In the genomic region with DNA sequence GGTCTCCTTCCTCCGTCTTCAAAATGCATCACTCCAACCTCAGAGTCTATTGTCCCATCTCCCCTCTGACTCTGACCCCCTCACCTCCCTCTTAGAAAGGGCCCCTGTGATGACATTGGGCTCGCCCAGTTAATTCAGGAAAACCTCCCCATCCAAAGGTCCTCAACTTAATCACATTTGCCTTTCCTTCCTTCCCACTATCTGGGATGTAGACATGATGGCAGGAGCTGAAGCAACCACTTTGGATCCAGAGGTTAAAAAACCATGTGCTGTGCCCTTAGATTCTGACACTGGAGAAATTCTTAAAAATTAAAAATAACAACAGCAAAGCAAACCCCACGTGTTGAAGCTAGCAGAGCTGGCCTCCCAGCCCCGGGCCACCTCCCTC, we compare ENCODE assay signal across 17 cellular contexts.
DNase-seq lines count a peak whose midpoint lies in the region; ATAC-seq, FAIRE-seq and TF ChIP-seq lines count a peak whose summit lies in the region.
"Had no signal": no experiment of that assay in that cellular context is flagged by ENCODE, and none has a peak within 500 bp of the region (broad histone marks: within the 10 kb centered on the region; RNA-seq: fewer than 3 reads in every experiment).

No MANE protein-coding gene starts in this region.

- TF ChIP-seq CTCF in K562 (IDR thresholded peaks at IDR 0.05 in 2 of 3, conservative IDR thresholded peaks at IDR 0.05 in 1 of 3; ENCODE audit: insufficient read depth in 2 of 3, low read depth in 1 of 3, low read length in 3 of 3) = no peak
- no peak for TF ChIP-seq CTCF in neural progenitor cell (IDR thresholded peaks at IDR 0.05)
- TF ChIP-seq CTCF in D721Med (IDR thresholded peaks at IDR 0.05; ENCODE audit: insufficient read depth, missing control alignments) = no peak

- H3K79me2 ChIP-seq in K562 (ENCODE audit: control insufficient read depth, insufficient read depth, low read length) (no peaks in the 10 kb centered on the region), neural progenitor cell (ENCODE audit: low read depth) (no peaks in the 10 kb centered on the region)

- TF ChIP-seq RAD21 in K562 (CRISPR knock-in tag; conservative IDR thresholded peaks at IDR 0.05 in 1 of 2, IDR thresholded peaks at IDR 0.05 in 1 of 2) = no peak

- H3K9me3 ChIP-seq in K562 (replicated peaks; ENCODE audit: control insufficient read depth, insufficient read depth, low read depth, low read length) = no peaks in the 10 kb centered on the region
- H3K9me3 ChIP-seq in neural progenitor cell (ENCODE audit: low read depth) = no peaks in the 10 kb centered on the region
- H3K9me3 ChIP-seq: BLaER1 had no signal

- H3K4me3 ChIP-seq in K562 (no peak overlapping the region), neural progenitor cell (no peak overlapping the region)
- H3K4me3 ChIP-seq: BLaER1 had no signal

- H3K4me1 Mint-ChIP-seq in activated T-cell treated with anti-CD3 and anti-CD28 coated beads, Interleukin-2, amount 50 U/mL, for 24 hours (ENCODE audit: low read depth) = peaks cover 3% of the 10 kb centered on the region
- H3K4me1 Mint-ChIP-seq in activated T-cell treated with anti-CD3 and anti-CD28 coated beads, Interleukin-2, amount 50 U/mL, for 72 hours (ENCODE audit: low read depth) = peaks cover 4% of the 10 kb centered on the region
- H3K4me1 Mint-ChIP-seq in activated T-helper 1 cell treated with anti-CD3 and anti-CD28 coated beads, Interleukin-12 subunit alpha, Interleukin-12 subunit beta, Interleukin-2, Interleukin-4 antibody, amounts not matched to agents 30 ng/mL and 10 ng/mL and 1 ng/mL, durations not matched to agents 14 hours and 24 hours and 36 hours (ENCODE audit: low read depth) = no peaks in the 10 kb centered on the region
- H3K4me1 Mint-ChIP-seq in neural progenitor cell = peaks cover 16% of the 10 kb centered on the region

- no peak for FAIRE-seq in K562 (lab: Jason Lieb, UNC)
- FAIRE-seq in D721Med (lab: Jason Lieb, UNC) = no peak

- H3K27me3 Mint-ChIP-seq in activated T-cell treated with anti-CD3 and anti-CD28 coated beads, Interleukin-2, amount 50 U/mL, for 24 hours = no peaks in the 10 kb centered on the region
- H3K27me3 Mint-ChIP-seq in activated T-cell treated with anti-CD3 and anti-CD28 coated beads, Interleukin-2, amount 50 U/mL, for 72 hours (ENCODE audit: low read depth) = no peaks in the 10 kb centered on the region
- H3K27me3 Mint-ChIP-seq in activated T-helper 1 cell treated with anti-CD3 and anti-CD28 coated beads, Interleukin-12 subunit alpha, Interleukin-12 subunit beta, Interleukin-2, Interleukin-4 antibody, amounts not matched to agents 30 ng/mL and 10 ng/mL and 1 ng/mL, durations not matched to agents 14 hours and 24 hours and 36 hours (ENCODE audit: insufficient read depth) = peaks cover 7% of the 10 kb centered on the region
- H3K27me3 Mint-ChIP-seq in neural progenitor cell (ENCODE audit: insufficient read depth, low read depth) = peaks cover 14% of the 10 kb centered on the region
- H3K27me3 Mint-ChIP-seq: CD4-positive, alpha-beta memory T cell had no signal

- H3K4me1 ChIP-seq in K562 (replicated peaks in 1 of 2; ENCODE audit: control insufficient read depth in 2 of 2, insufficient read depth in 2 of 2, low read length in 2 of 2) = peaks cover 3 to 43% of the 10 kb centered on the region in 2 experiments; a peak in 3 of 5 replicates
- H3K4me1 ChIP-seq in neural progenitor cell = no peaks in the 10 kb centered on the region

- 37% methylated on average over 4 of the region's 4 CpGs for WGBS in K562 (ENCODE audit: insufficient coverage, low coverage, missing lambda C conversion rate)

- no peaks in the 10 kb centered on the region for H3F3A ChIP-seq in neural progenitor cell (ENCODE audit: low read depth)

- CTCF ChIA-PET in K562 (lab: Yijun Ruan, JAX; ENCODE audit: low intra/inter-chr PET ratio) = no interaction called here

- no peak overlapping the region for H3K9ac ChIP-seq in K562 (ENCODE audit: insufficient read depth in 1 of 2, low read depth in 2 of 2, low read length in 2 of 2)
- H3K9ac ChIP-seq in neural progenitor cell = no peak overlapping the region
- H3K9ac ChIP-seq: BLaER1 had no signal

- H3K36me3 Mint-ChIP-seq in activated T-cell treated with anti-CD3 and anti-CD28 coated beads, Interleukin-2, amount 50 U/mL, for 24 hours (ENCODE audit: low read depth) = no peaks in the 10 kb centered on the region
- H3K36me3 Mint-ChIP-seq in activated T-cell treated with anti-CD3 and anti-CD28 coated beads, Interleukin-2, amount 50 U/mL, for 72 hours (ENCODE audit: insufficient read depth in 2 of 2) = no peaks in the 10 kb centered on the region
- no peaks in the 10 kb centered on the region for H3K36me3 Mint-ChIP-seq in activated T-helper 1 cell treated with anti-CD3 and anti-CD28 coated beads, Interleukin-12 subunit alpha, Interleukin-12 subunit beta, Interleukin-2, Interleukin-4 antibody, amounts not matched to agents 30 ng/mL and 10 ng/mL and 1 ng/mL, durations not matched to agents 14 hours and 24 hours and 36 hours (ENCODE audit: low read depth)
- no peaks in the 10 kb centered on the region for H3K36me3 Mint-ChIP-seq in neural progenitor cell
- H3K36me3 Mint-ChIP-seq: CD4-positive, alpha-beta memory T cell had no signal

- H3K27ac ChIP-seq in K562 (ENCODE audit: extremely low read depth, low read depth, low read length) (no peak overlapping the region), neural progenitor cell (no peak overlapping the region)
- H3K27ac ChIP-seq: BLaER1 had no signal

- no peak for DNase-seq in activated T-cell treated with anti-CD3 and anti-CD28 coated beads, Interleukin-2, amount 50 U/mL, for 24 hours
- no peak for DNase-seq in activated T-cell treated with anti-CD3 and anti-CD28 coated beads, Interleukin-2, amount 50 U/mL, for 72 hours
- DNase-seq in activated T-helper 1 cell treated with anti-CD3 and anti-CD28 coated beads, Interleukin-12 subunit alpha, Interleukin-12 subunit beta, Interleukin-2, Interleukin-4 antibody, amounts not matched to agents 30 ng/mL and 10 ng/mL and 1 ng/mL, durations not matched to agents 14 hours and 24 hours and 36 hours (ENCODE audit: low spot score) = no peak
- DNase-seq in K562 (ENCODE audit: extremely low read depth in 1 of 4, low spot score in 3 of 4) (no peak), neural progenitor cell (ENCODE audit: low spot score) (no peak), HuH-7 (ENCODE audit: low spot score) (no peak), D721Med (ENCODE audit: insufficient read length, low spot score) (no peak)
- DNase-seq: CD4-positive, alpha-beta memory T cell; NCI-H1417; NCI-H187; NCI-H2227 treated with DMSO at 0.1 percent for 48 hours; NCI-H510A treated with DMSO at 0.1 percent for 48 hours; NCI-H82; OCI-M1; Right ventricle myocardium superior had no signal

- POLR2A ChIA-PET in K562 (lab: Yijun Ruan, JAX) = interaction anchor here (0.6 to 1.3 kb wide), 6 partner anchors 10 to 177 kb away, joined by 3 to 4 read pairs (median 3); no protein-coding TSS in a partner anchor

- no peaks in the 10 kb centered on the region for H3K9me3 Mint-ChIP-seq in activated T-cell treated with anti-CD3 and anti-CD28 coated beads, Interleukin-2, amount 50 U/mL, for 24 hours
- H3K9me3 Mint-ChIP-seq in activated T-cell treated with anti-CD3 and anti-CD28 coated beads, Interleukin-2, amount 50 U/mL, for 72 hours = no peaks in the 10 kb centered on the region
- H3K9me3 Mint-ChIP-seq in activated T-helper 1 cell treated with anti-CD3 and anti-CD28 coated beads, Interleukin-12 subunit alpha, Interleukin-12 subunit beta, Interleukin-2, Interleukin-4 antibody, amounts not matched to agents 30 ng/mL and 10 ng/mL and 1 ng/mL, durations not matched to agents 14 hours and 24 hours and 36 hours = no peaks in the 10 kb centered on the region
- no peaks in the 10 kb centered on the region for H3K9me3 Mint-ChIP-seq in neural progenitor cell
- H3K9me3 Mint-ChIP-seq: CD4-positive, alpha-beta memory T cell had no signal

- no peak for TF ChIP-seq EP300 in K562 (IDR thresholded peaks at IDR 0.05; ENCODE audit: low read length)

- intact Hi-C loops in activated T-helper 1 cell treated with anti-CD3 and anti-CD28 coated beads, Interleukin-12 subunit alpha, Interleukin-12 subunit beta, Interleukin-2, Interleukin-4 antibody, amounts not matched to agents 30 ng/mL and 10 ng/mL and 1 ng/mL, durations not matched to agents 14 hours and 24 hours and 36 hours (cut with micrococcal nuclease) = no loop called here
- intact Hi-C loops in K562 (cut with micrococcal nuclease) = no loop called here

- in situ Hi-C loops in K562 (cut with MboI) = no loop called here

- ATAC-seq in activated T-cell treated with anti-CD3 and anti-CD28 coated beads, Interleukin-2, amount 50 U/mL, for 72 hours (replicated peaks in 1 of 2) = no peak
- ATAC-seq in K562 (no peak), GM18858 (IDR thresholded peaks at IDR 0.05; ENCODE audit: unreplicated experiment) (no peak)

- H3K27me3 ChIP-seq in K562 (ENCODE audit: control insufficient read depth in 2 of 2, insufficient read depth in 2 of 2, low read length in 2 of 2) (peaks cover 14 to 28% of the 10 kb centered on the region in 2 experiments; a peak in 3 of 5 replicates), neural progenitor cell (no peaks in the 10 kb centered on the region)
- H3K27me3 ChIP-seq: BLaER1 had no signal

- H3K27ac Mint-ChIP-seq in activated T-cell treated with anti-CD3 and anti-CD28 coated beads, Interleukin-2, amount 50 U/mL, for 24 hours = peak overlapping the region; percentile 86
- no peak overlapping the region for H3K27ac Mint-ChIP-seq in activated T-cell treated with anti-CD3 and anti-CD28 coated beads, Interleukin-2, amount 50 U/mL, for 72 hours
- H3K27ac Mint-ChIP-seq in activated T-helper 1 cell treated with anti-CD3 and anti-CD28 coated beads, Interleukin-12 subunit alpha, Interleukin-12 subunit beta, Interleukin-2, Interleukin-4 antibody, amounts not matched to agents 30 ng/mL and 10 ng/mL and 1 ng/mL, durations not matched to agents 14 hours and 24 hours and 36 hours = peak overlapping the region; percentile 83
- H3K27ac Mint-ChIP-seq in neural progenitor cell = no peak overlapping the region

- no peak for TF ChIP-seq POLR2A in K562 (conservative IDR thresholded peaks at IDR 0.05)

- no peaks in the 10 kb centered on the region for H3K36me3 ChIP-seq in K562 (ENCODE audit: control insufficient read depth, insufficient read depth, low read length)
- H3K36me3 ChIP-seq in neural progenitor cell = no peaks in the 10 kb centered on the region
- H3K36me3 ChIP-seq: BLaER1 had no signal

- no peak overlapping the region for H3K4me2 ChIP-seq in K562 (ENCODE audit: insufficient read depth, low read length)
- H3K4me2 ChIP-seq in neural progenitor cell = no peak overlapping the region
- H3K4me2 ChIP-seq: BLaER1 had no signal

- no TSS peak for BruUV-seq in K562 (replicated peaks; lab: Mats Ljungman, UMichigan)

- peaks cover 6% of the 10 kb centered on the region for H3K9me1 ChIP-seq in K562 (ENCODE audit: control insufficient read depth, insufficient read depth, low read length)

- H4K20me1 ChIP-seq in K562 (replicated peaks; ENCODE audit: control insufficient read depth, insufficient read depth, low read length) (no peaks in the 10 kb centered on the region), neural progenitor cell (ENCODE audit: low read depth) (no peaks in the 10 kb centered on the region)
- H4K20me1 ChIP-seq: BLaER1 had no signal

- no peak overlapping the region for H3K4me3 Mint-ChIP-seq in activated T-cell treated with anti-CD3 and anti-CD28 coated beads, Interleukin-2, amount 50 U/mL, for 24 hours
- no peak overlapping the region for H3K4me3 Mint-ChIP-seq in activated T-cell treated with anti-CD3 and anti-CD28 coated beads, Interleukin-2, amount 50 U/mL, for 72 hours
- H3K4me3 Mint-ChIP-seq in activated T-helper 1 cell treated with anti-CD3 and anti-CD28 coated beads, Interleukin-12 subunit alpha, Interleukin-12 subunit beta, Interleukin-2, Interleukin-4 antibody, amounts not matched to agents 30 ng/mL and 10 ng/mL and 1 ng/mL, durations not matched to agents 14 hours and 24 hours and 36 hours = peak overlapping the region; percentile 33
- H3K4me3 Mint-ChIP-seq in neural progenitor cell = peak overlapping the region; percentile 6
- H3K4me3 Mint-ChIP-seq: CD4-positive, alpha-beta memory T cell had no signal

- H2AFZ ChIP-seq in K562 (ENCODE audit: low read depth, low read length) = no peak overlapping the region
- no peak overlapping the region for H2AFZ ChIP-seq in neural progenitor cell (replicated peaks)

Comparison
In these comparisons a context has a peak if more than half of its experiments do, and no peak if none do; other contexts are left out.
1. H3K27ac Mint-ChIP-seq: peak in activated T-cell treated with anti-CD3 and anti-CD28 coated beads, Interleukin-2, amount 50 U/mL, for 24 hours (single experiment) and activated T-helper 1 cell treated with anti-CD3 and anti-CD28 coated beads, Interleukin-12 subunit alpha, Interleukin-12 subunit beta, Interleukin-2, Interleukin-4 antibody, amounts not matched to agents 30 ng/mL and 10 ng/mL and 1 ng/mL, durations not matched to agents 14 hours and 24 hours and 36 hours (single experiment); none in activated T-cell treated with anti-CD3 and anti-CD28 coated beads, Interleukin-2, amount 50 U/mL, for 72 hours (single experiment) and neural progenitor cell (single experiment).
2. H3K4me3 Mint-ChIP-seq: peak in activated T-helper 1 cell treated with anti-CD3 and anti-CD28 coated beads, Interleukin-12 subunit alpha, Interleukin-12 subunit beta, Interleukin-2, Interleukin-4 antibody, amounts not matched to agents 30 ng/mL and 10 ng/mL and 1 ng/mL, durations not matched to agents 14 hours and 24 hours and 36 hours (single experiment) and neural progenitor cell (single experiment); none in activated T-cell treated with anti-CD3 and anti-CD28 coated beads, Interleukin-2, amount 50 U/mL, for 24 hours (single experiment) and activated T-cell treated with anti-CD3 and anti-CD28 coated beads, Interleukin-2, amount 50 U/mL, for 72 hours (0 of 2).